ENCODE assay signal across 1 cellular context in genomic region chr17:36205637-36206458, GRCh38.
TF ChIP-seq lines count a peak whose summit lies in the region.

No MANE protein-coding gene starts in this region.

TF ChIP-seq in K562, 482 proteins besides CTCF, POLR2A, EP300 and RAD21:
- TF ChIP-seq RB1 (IDR thresholded peaks at IDR 0.05; ENCODE audit: low read depth), result no peak
- no peak for TF ChIP-seq ZBED1 (IDR thresholded peaks at IDR 0.05)
- peak; percentile 26; the same call in 1 of the 2 replicates for TF ChIP-seq VEZF1 (CRISPR knock-in tag; IDR thresholded peaks at IDR 0.05)
- TF ChIP-seq PTBP1 (IDR thresholded peaks at IDR 0.05; ENCODE audit: low read depth, low read length), result no peak
- TF ChIP-seq BCL6 (CRISPR knock-in tag; IDR thresholded peaks at IDR 0.05), result no peak
- no peak for TF ChIP-seq ZNF175 (CRISPR knock-in tag; IDR thresholded peaks at IDR 0.05; ENCODE audit: low read depth)
TF ChIP-seq in K562: peak in this region for 1.
